ENCODE assay signal across 1 cellular context in the genomic region with DNA sequence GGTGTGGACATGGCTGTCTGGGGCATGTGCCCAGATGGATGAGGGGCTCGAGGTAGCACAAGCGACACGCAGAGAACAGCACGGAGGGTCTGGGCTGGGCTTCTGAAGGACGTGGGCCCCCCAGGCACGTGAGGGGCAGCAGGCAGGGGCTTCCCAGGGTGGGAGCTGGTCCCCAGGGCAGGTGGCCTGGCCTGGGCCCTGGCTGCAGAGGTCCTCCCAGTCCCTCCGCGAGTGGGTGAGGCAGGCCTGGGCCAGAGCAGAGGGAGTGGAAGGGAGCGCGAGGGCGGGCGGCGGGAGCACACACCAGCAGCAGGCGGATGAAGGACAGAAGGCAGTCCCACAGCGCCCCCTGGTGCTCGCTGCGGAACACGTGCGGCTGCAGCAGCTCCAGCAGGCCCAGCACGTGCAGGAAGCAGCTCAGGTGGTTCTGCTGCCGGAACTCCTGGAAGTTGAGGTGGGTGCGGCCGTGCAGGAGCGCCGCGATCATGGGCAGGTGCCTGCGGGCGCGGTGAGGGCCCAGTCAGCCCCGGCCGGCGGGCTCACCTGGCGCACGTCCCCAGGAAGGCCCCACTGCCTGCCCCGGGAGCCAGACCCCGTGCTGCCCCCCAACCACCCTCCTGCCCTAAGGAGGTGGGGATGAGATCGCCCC.
TF ChIP-seq lines count a peak whose summit lies in the region.

No MANE protein-coding gene starts in this region.

TF ChIP-seq in WTC11, 78 proteins besides CTCF, POLR2A, EP300 and RAD21 (continued from another document):
- TF ChIP-seq USF1 (CRISPR knock-in tag; IDR thresholded peaks at IDR 0.05): peak; percentile 89
- TF ChIP-seq TCF7 (CRISPR knock-in tag; IDR thresholded peaks at IDR 0.05; ENCODE audit: low read depth): no peak
